In the genomic region with DNA sequence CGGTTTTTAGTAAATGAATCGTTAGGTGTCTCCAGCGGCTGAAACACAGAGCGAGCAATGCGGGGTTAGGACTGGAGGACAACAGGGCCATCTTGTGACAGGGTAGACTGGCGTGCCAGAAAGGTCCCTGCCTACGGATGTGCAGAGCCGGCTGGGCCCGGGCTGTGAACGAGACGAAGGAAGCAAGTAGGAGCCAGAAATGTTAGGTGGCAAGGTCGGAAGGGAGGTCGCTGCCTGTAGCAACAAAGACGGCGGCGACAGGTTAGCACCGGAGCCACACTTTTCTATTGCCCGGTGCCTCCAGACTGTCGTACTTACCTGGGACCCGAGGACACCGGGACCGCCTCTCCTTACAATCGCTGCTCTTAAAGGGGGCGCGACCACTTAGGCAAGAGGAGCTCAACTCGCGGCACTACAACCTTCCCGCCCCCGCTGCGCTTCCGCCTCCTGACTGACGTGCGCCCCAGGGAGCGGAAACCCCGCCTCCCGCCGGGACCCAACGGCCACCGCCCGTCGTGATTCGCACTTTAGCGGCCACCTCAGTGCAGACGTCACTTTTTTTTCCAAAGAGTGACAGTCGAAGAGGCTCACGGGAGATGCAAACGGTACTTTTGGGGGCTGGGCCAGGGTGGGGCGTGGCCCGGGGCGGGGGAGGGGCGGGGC, we compare ENCODE assay signal across 1 cellular context.
A peak's percentile ranks its signal among the peaks of the same experiment; 100 is the strongest.
TF ChIP-seq lines count a peak whose summit lies in the region.

A gene with protein sequence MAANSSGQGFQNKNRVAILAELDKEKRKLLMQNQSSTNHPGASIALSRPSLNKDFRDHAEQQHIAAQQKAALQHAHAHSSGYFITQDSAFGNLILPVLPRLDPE (minus strand): TSS at position 449 of the 663 bp plus-strand sequence. CDS start 1,632 bp downstream, outside the sequence.

TF ChIP-seq in HCT116, 20 proteins besides CTCF, POLR2A, EP300 and RAD21 (continued from another document):
- peak; percentile 97 for TF ChIP-seq EGR1 (IDR thresholded peaks at IDR 0.05; ENCODE audit: low read depth)
- TF ChIP-seq, protein P1, sequence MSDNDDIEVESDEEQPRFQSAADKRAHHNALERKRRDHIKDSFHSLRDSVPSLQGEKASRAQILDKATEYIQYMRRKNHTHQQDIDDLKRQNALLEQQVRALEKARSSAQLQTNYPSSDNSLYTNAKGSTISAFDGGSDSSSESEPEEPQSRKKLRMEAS (IDR thresholded peaks at IDR 0.05) = peak; percentile 65; the same call in 1 of the 2 replicates
- TF ChIP-seq YY1 (IDR thresholded peaks at IDR 0.05; ENCODE audit: extremely low read depth, insufficient replicate concordance, low read depth, low read length) = peak; percentile 4
- TF ChIP-seq FOSL1 (IDR thresholded peaks at IDR 0.05; ENCODE audit: low read depth) = no peak
- peak; percentile 81 for TF ChIP-seq POLR2AphosphoS5 (IDR thresholded peaks at IDR 0.05; ENCODE audit: low read depth, low read length)
